In genomic region chr16:57870753-57871454, GRCh38 we compare ENCODE assay signal across 24 cellular contexts.
DNase-seq lines count a peak whose midpoint lies in the region; TF ChIP-seq lines count a peak whose summit lies in the region.
"Had no signal": no experiment of that assay in that cellular context is flagged by ENCODE, and none has a peak within 500 bp of the region (broad histone marks: within the 10 kb centered on the region; RNA-seq: fewer than 3 reads in every experiment).

No MANE protein-coding gene starts in this region.

- H3K27ac Mint-ChIP-seq in endodermal cell, result no peak overlapping the region
- H3K27ac Mint-ChIP-seq: activated CD4-positive, alpha-beta memory T cell treated with anti-CD3 and anti-CD28 coated beads for 36 hours; activated naive CD4-positive, alpha-beta T cell treated with anti-CD3 and anti-CD28 coated beads, Interleukin-2, amount 10 ng/mL, durations not matched to agents 7 days and 5 days; CD8-positive, alpha-beta T cell had no signal

- H3K36me3 ChIP-seq in SJSA1, result no peaks in the 10 kb centered on the region
- H3K36me3 ChIP-seq in endodermal cell (ENCODE audit: control insufficient read depth, insufficient read depth, low read length), result no peaks in the 10 kb centered on the region
- no peaks in the 10 kb centered on the region for H3K36me3 ChIP-seq in smooth muscle cell (ENCODE audit: low read depth)
- H3K36me3 ChIP-seq: colonic mucosa, esophagus squamous epithelium, prostate gland, suprapubic skin had no signal

- H3K4me1 ChIP-seq in SJSA1 (replicated peaks) (peaks cover 28% of the 10 kb centered on the region), endodermal cell (ENCODE audit: control insufficient read depth, insufficient read depth, low read length) (peaks cover 2% of the 10 kb centered on the region), smooth muscle cell (ENCODE audit: low read depth) (peaks cover 6% of the 10 kb centered on the region)
- H3K4me1 ChIP-seq: colonic mucosa, prostate gland, suprapubic skin had no signal

- H4K20me1 ChIP-seq in smooth muscle cell (ENCODE audit: low read depth), result no peaks in the 10 kb centered on the region

- H3K27me3 Mint-ChIP-seq in endodermal cell (ENCODE audit: insufficient read depth), result peaks cover 1% of the 10 kb centered on the region

- peak overlapping the region; percentile 11 for H3K4me2 ChIP-seq in smooth muscle cell

- H2AFZ ChIP-seq in smooth muscle cell (ENCODE audit: low read depth), result no peak overlapping the region

- no peaks in the 10 kb centered on the region for H3K36me3 Mint-ChIP-seq in endodermal cell (ENCODE audit: low read depth)
- H3K36me3 Mint-ChIP-seq: activated CD4-positive, alpha-beta memory T cell treated with anti-CD3 and anti-CD28 coated beads for 36 hours; activated naive CD4-positive, alpha-beta T cell treated with anti-CD3 and anti-CD28 coated beads, Interleukin-2, amount 10 ng/mL, durations not matched to agents 7 days and 5 days; CD8-positive, alpha-beta T cell had no signal

- TF ChIP-seq CTCF in endodermal cell (conservative IDR thresholded peaks at IDR 0.05) (no peak), smooth muscle cell (IDR thresholded peaks at IDR 0.05; ENCODE audit: borderline replicate concordance, insufficient read depth, poor library complexity, severe bottlenecking) (no peak)

- 86 to 97% methylated on average over 3 to 7 of the region's 7 CpGs for WGBS in endodermal cell (ENCODE audit: insufficient coverage in 1 of 2, insufficient read length in 1 of 2), 2 experiments
- WGBS in smooth muscle cell (ENCODE audit: low lambda C conversion rate), result 77% methylated on average over 7 of the region's 7 CpGs

- peak overlapping the region; percentile 85 for H3K27ac ChIP-seq in SJSA1
- no peak overlapping the region for H3K27ac ChIP-seq in endodermal cell (ENCODE audit: low read depth, low read length)
- H3K27ac ChIP-seq in smooth muscle cell (ENCODE audit: low read depth), result peak overlapping the region; percentile 72
- H3K27ac ChIP-seq: colonic mucosa, esophagus squamous epithelium, prostate gland, suprapubic skin had no signal

- no peaks in the 10 kb centered on the region for H3K79me2 ChIP-seq in smooth muscle cell (ENCODE audit: low read depth)

- H3F3A ChIP-seq in smooth muscle cell (ENCODE audit: low read depth), result no peaks in the 10 kb centered on the region

- H3K4me3 Mint-ChIP-seq in endodermal cell, result no peak overlapping the region
- H3K4me3 Mint-ChIP-seq: activated CD4-positive, alpha-beta memory T cell treated with anti-CD3 and anti-CD28 coated beads for 36 hours; activated naive CD4-positive, alpha-beta T cell treated with anti-CD3 and anti-CD28 coated beads, Interleukin-2, amount 10 ng/mL, durations not matched to agents 7 days and 5 days; CD8-positive, alpha-beta T cell; effector memory CD8-positive, alpha-beta T cell had no signal

- no peaks in the 10 kb centered on the region for H3K9me3 Mint-ChIP-seq in endodermal cell
- H3K9me3 Mint-ChIP-seq: activated CD4-positive, alpha-beta memory T cell treated with anti-CD3 and anti-CD28 coated beads for 36 hours; activated naive CD4-positive, alpha-beta T cell treated with anti-CD3 and anti-CD28 coated beads, Interleukin-2, amount 10 ng/mL, durations not matched to agents 7 days and 5 days; CD8-positive, alpha-beta T cell; effector memory CD8-positive, alpha-beta T cell had no signal

- DNase-seq in NOMO-1 treated with DMSO at 0.1 percent for 48 hours (lab: John Stamatoyannopoulos, UW; ENCODE audit: unreplicated experiment) (peak; percentile 21), NOMO-1 treated with dmso at 0.1 percent for 144 hours (lab: John Stamatoyannopoulos, UW; ENCODE audit: unreplicated experiment) (no peak), SJSA1 (ENCODE audit: low read depth in 1 of 2, low spot score in 2 of 2) (peak in 1 of 2 experiments; percentile 42), endodermal cell (peak; percentile 9), smooth muscle cell (lab: John Stamatoyannopoulos, UW; ENCODE audit: unreplicated experiment) (no peak), glomerular visceral epithelial cell (ENCODE audit: extremely low spot score) (no peak), NCI-H1694 treated with DMSO at 0.1 percent for 48 hours (lab: John Stamatoyannopoulos, UW) (no peak)
- DNase-seq in stimulated activated CD4-positive, alpha-beta T cell treated with anti-CD3 and anti-CD28 coated beads, Interleukin-12 subunit alpha, Interleukin-12 subunit beta, amount 100 ng/mL, for 4 hours, result no peak
- DNase-seq: 8988T; activated CD4-positive, alpha-beta memory T cell treated with anti-CD3 and anti-CD28 coated beads for 36 hours; activated CD8-positive, alpha-beta memory T cell treated with anti-CD3 and anti-CD28 coated beads, Interleukin-2, amount 50 U/mL, for 4 hours; activated naive CD4-positive, alpha-beta T cell treated with anti-CD3 and anti-CD28 coated beads, Interleukin-2, amount 10 ng/mL, durations not matched to agents 7 days and 5 days; CD8-positive, alpha-beta T cell; colonic mucosa; effector memory CD8-positive, alpha-beta T cell; esophagus squamous epithelium; left colon; NCI-H1436; NCI-H345; NCI-H774; stimulated activated naive CD4-positive, alpha-beta T cell; T1000 had no signal

- no peak overlapping the region for H3K9ac ChIP-seq in endodermal cell (ENCODE audit: extremely low read depth, low read length, poor library complexity, severe bottlenecking)
- H3K9ac ChIP-seq in smooth muscle cell (ENCODE audit: low read depth), result peak overlapping the region; percentile 63

- no peaks in the 10 kb centered on the region for H3K27me3 ChIP-seq in SJSA1 (replicated peaks)
- H3K27me3 ChIP-seq in endodermal cell (ENCODE audit: control insufficient read depth, insufficient read depth, low read length, poor library complexity, severe bottlenecking), result no peaks in the 10 kb centered on the region
- H3K27me3 ChIP-seq in smooth muscle cell (ENCODE audit: low read depth), result no peaks in the 10 kb centered on the region
- H3K27me3 ChIP-seq: colonic mucosa had no signal

- H3K4me3 ChIP-seq in SJSA1 (no peak overlapping the region), endodermal cell (ENCODE audit: low read length) (no peak overlapping the region), smooth muscle cell (no peak overlapping the region)
- H3K4me3 ChIP-seq: colonic mucosa, esophagus squamous epithelium, prostate gland, suprapubic skin had no signal

- no peaks in the 10 kb centered on the region for H3K4me1 Mint-ChIP-seq in endodermal cell
- H3K4me1 Mint-ChIP-seq: activated naive CD4-positive, alpha-beta T cell treated with anti-CD3 and anti-CD28 coated beads, Interleukin-2, amount 10 ng/mL, durations not matched to agents 7 days and 5 days had no signal

- no peaks in the 10 kb centered on the region for H3K9me3 ChIP-seq in SJSA1 (replicated peaks)
- no peaks in the 10 kb centered on the region for H3K9me3 ChIP-seq in endodermal cell (ENCODE audit: control insufficient read depth, low read length)
- no peaks in the 10 kb centered on the region for H3K9me3 ChIP-seq in smooth muscle cell (replicated peaks; ENCODE audit: low read depth)
- H3K9me3 ChIP-seq: colonic mucosa, esophagus squamous epithelium, prostate gland, suprapubic skin had no signal

Comparison
In these comparisons a context has a peak if more than half of its experiments do, and no peak if none do; other contexts are left out.
1. DNase-seq: peak in NOMO-1 treated with DMSO at 0.1 percent for 48 hours (single experiment) and endodermal cell (single experiment); none in NOMO-1 treated with dmso at 0.1 percent for 144 hours (single experiment), smooth muscle cell (single experiment), glomerular visceral epithelial cell (single experiment), stimulated activated CD4-positive, alpha-beta T cell treated with anti-CD3 and anti-CD28 coated beads, Interleukin-12 subunit alpha, Interleukin-12 subunit beta, amount 100 ng/mL, for 4 hours (single experiment) and NCI-H1694 treated with DMSO at 0.1 percent for 48 hours (single experiment).